Comparison of ENCODE assay signal across 27 cellular contexts in the genomic region with DNA sequence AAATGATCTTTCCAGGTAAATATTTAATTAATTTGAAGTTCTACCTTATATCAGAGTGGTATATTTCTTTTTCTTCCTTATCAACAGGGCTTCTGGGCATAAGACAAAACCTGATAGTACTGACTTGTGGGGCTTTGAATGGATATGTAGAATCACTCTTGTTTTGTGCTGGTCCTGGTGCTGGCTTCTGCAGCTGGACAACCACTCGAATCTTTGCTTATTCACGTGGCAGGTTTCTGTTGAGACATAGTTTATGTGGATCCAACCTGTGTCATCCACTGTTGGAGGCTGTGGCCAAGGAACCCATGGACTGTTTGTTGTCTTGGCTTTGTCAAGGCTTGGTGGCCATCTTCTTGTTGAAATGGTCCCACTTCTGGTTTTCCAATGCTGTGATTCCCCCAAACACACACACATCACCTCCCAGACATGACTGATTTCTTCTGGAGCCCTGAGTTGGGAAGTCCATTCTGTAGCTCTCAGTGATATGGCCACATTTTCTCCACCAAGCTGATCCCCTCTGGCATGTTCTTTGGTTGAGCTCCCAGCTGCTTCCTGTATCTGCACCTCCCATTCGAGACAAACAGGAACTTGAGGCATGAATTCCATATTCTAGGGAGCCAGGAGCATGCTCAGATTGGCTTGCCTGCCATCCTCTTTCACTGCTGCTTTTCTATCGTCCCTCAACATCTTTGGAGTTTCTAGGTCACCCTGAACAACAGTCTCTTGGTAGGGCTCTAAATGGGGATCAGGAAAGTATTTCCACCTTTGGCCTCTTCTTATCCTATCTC. TPM values are rescaled to one million over a fixed set of nuclear protein-coding genes. Genes with fewer than 3 reads are reported as not detected.
"Had no signal": no experiment of that assay in that cellular context is flagged by ENCODE, and none has a peak within 500 bp of the region (broad histone marks: within the 10 kb centered on the region; RNA-seq: fewer than 3 reads in every experiment).

No MANE protein-coding gene starts in this region.

- FAIRE-seq: endometrium had no signal

- H3K4me3 ChIP-seq: coronary artery, esophagus muscularis mucosa, gastroesophageal sphincter, mucosa of descending colon, ovary, psoas muscle, spleen, tibial artery, upper lobe of right lung had no signal

- H3K4me1 ChIP-seq: tibial artery had no signal

- H3K9me3 ChIP-seq: esophagus muscularis mucosa, gastroesophageal sphincter, mucosa of descending colon, ovary, psoas muscle, spleen, tibial artery, upper lobe of right lung had no signal

- H3K36me3 ChIP-seq: esophagus muscularis mucosa, gastroesophageal sphincter, ovary, spleen, tibial artery, upper lobe of right lung had no signal

- ATAC-seq: gastroesophageal sphincter; left lobe of liver; mucosa of descending colon; naive thymus-derived CD8-positive, alpha-beta T cell; psoas muscle; sciatic nerve; stimulated activated memory B cell treated with anti-CD40 and anti-IgM and Interleukin-4, amounts not matched to agents 10 μg/mL and 1 μg/mL and 100 μg/mL, for 72 hours; upper lobe of right lung had no signal

- DNase-seq: effector memory CD4-positive, alpha-beta T cell; glutamatergic neuron; islet precursor cell; mucosa of descending colon; naive thymus-derived CD8-positive, alpha-beta T cell; ovary; psoas muscle; spleen; stimulated activated CD4-positive, alpha-beta T cell treated with anti-CD3 and anti-CD28 coated beads, Interleukin-15, amount 100 ng/mL, for 24 hours; stimulated activated CD4-positive, alpha-beta T cell treated with anti-CD3 and anti-CD28 coated beads, Interleukin-1b, Interleukin-23, amount 100 ng/mL, for 48 hours; stimulated activated CD4-positive, alpha-beta T cell treated with anti-CD3 and anti-CD28 coated beads, Interleukin-4, amount 100 ng/mL, for 24 hours; tibial artery; upper lobe of right lung had no signal

- H3K27me3 ChIP-seq: esophagus muscularis mucosa, gastroesophageal sphincter, ovary, spleen, tibial artery, upper lobe of right lung had no signal

- H3K27ac ChIP-seq: coronary artery, epithelial cell of prostate, esophagus muscularis mucosa, gastroesophageal sphincter, ovary, psoas muscle, spleen, tibial artery, upper lobe of right lung had no signal

RNA-seq across cellular contexts. Expression of gene TAS2R41, which starts 19.5 kb away (rescaled TPM):
- total RNA-seq: chondrocyte, fibroblast of villous mesenchyme, gastroesophageal sphincter, psoas muscle, sciatic nerve, skeletal muscle tissue, temporal lobe, upper lobe of right lung had no signal
- polyA plus RNA-seq: naive thymus-derived CD8-positive, alpha-beta T cell; neural cell; ovary; psoas muscle; spleen had no signal

RNA-seq across cellular contexts. Expression of gene TAS2R60, which starts 53.9 kb away (rescaled TPM):
- total RNA-seq: chondrocyte, fibroblast of villous mesenchyme, lower leg skin, psoas muscle, skeletal muscle tissue, upper lobe of right lung had no signal
- polyA plus RNA-seq: neural cell, ovary, psoas muscle, spleen had no signal
